Comparison of ENCODE assay signal across 1 cellular context in genomic region chr5:95725937-95726810, GRCh38.
A peak's percentile ranks its signal among the peaks of the same experiment; 100 is the strongest.
TF ChIP-seq lines count a peak whose summit lies in the region.

No MANE protein-coding gene starts in this region.

TF ChIP-seq in GM12878, 131 proteins besides CTCF, POLR2A, EP300 and RAD21 (continued from another document):
- TF ChIP-seq ZBTB40 (IDR thresholded peaks at IDR 0.05; ENCODE audit: borderline replicate concordance) (peak; percentile 61; the same call in 1 of the 2 replicates), ZBTB11 (CRISPR knock-in tag; IDR thresholded peaks at IDR 0.05) (no peak), CUX1 (IDR thresholded peaks at IDR 0.05; ENCODE audit: insufficient replicate concordance, low read depth, low read length) (peak; percentile 64), RELB (IDR thresholded peaks at IDR 0.05; ENCODE audit: low read depth) (peak; percentile 36; the same call in 1 of the 2 replicates), CEBPZ (IDR thresholded peaks at IDR 0.05; ENCODE audit: low read depth, low read length) (no peak), SMARCA5 (IDR thresholded peaks at IDR 0.05) (0 out of 2 replicates have a peak, but pooled peaks have one; percentile 29), MXI1 (IDR thresholded peaks at IDR 0.05; ENCODE audit: low read depth, low read length) (0 out of 2 replicates have a peak, but pooled peaks have one; percentile 59)
